In the genomic region with DNA sequence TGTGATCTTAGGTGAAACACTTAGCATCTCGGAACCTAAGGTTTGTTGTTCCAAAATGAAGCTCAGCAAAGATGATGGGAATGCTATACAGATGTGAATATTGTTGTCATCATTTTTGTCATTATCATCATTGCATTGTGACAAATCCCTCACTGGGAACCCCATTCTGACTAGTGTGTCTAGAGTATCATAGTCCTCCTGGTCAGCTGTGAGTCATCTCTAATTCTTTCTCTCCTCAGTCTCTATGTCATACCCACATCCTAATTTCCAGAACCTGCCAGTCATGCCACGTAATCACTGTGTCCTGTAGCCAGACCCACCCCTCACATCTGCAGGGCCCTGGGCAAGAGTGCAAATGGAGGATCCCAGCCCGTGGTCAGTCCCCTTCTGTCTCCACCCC, we compare ENCODE assay signal across 9 cellular contexts.
"Had no signal": no experiment of that assay in that cellular context is flagged by ENCODE, and none has a peak within 500 bp of the region (broad histone marks: within the 10 kb centered on the region; RNA-seq: fewer than 3 reads in every experiment).

No MANE protein-coding gene starts in this region.

- DNase-seq: activated effector memory CD4-positive, alpha-beta T cell treated with Interleukin-2 at 50 U/mL for 16 hours; activated T-cell treated with anti-CD3 and anti-CD28 coated beads, Interleukin-2, amount 50 U/mL, for 1 hour; amygdala; foreskin melanocyte; head of caudate nucleus; occipital lobe; right cardiac atrium; T-helper 2 cell; tibial artery had no signal
